1 cellular context compared by ENCODE assay signal in the genomic region with DNA sequence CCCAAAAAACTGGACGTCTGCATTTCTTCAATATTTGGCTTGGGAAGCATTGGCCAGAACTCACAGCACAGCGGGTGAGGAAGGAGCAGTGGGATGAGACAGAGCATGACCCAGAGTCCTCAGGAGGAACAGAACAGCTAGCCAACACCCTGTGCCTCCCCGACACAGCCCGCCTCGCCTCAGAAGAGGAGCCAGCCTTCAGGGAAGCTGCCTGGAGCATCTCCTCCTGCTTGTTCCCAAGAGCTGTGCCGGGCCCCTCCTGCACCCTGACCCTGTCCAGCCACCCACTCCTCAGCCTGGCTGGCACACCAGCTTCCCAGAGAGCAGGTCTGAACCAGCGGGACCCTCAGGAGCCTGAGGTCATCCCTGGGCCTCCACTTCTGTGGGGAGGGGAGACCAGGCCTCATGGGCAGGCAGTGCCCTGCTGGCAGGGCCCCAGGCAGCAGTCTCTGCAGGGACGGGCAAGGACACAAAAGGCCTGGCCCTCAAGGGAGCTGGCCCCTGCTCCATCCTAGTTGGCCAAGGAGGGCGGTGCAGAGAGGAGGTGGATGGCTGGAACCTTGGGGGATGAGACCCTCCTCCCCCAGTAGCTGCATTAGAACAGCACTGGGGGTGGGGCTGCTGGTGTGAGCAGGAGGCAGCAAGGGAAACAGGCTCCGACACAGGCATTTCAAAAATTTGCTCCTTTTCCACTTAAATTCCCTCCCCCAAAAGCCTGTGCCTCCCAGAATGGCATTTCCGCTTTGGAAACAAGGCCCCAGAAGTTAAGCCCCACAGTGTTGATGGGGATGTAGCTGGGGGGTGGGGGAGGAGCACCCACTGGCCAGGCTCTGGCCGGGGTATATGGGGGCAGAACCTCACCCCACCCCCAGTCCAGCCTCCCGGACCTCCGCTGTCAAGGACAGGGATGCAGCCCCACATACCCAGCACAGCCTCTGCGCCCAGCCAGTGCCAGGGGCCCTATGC.
TF ChIP-seq lines count a peak whose summit lies in the region.

No MANE protein-coding gene starts in this region.

TF ChIP-seq in IMR-90, 13 proteins besides CTCF, POLR2A, EP300 and RAD21:
- TF ChIP-seq MAZ (IDR thresholded peaks at IDR 0.05; ENCODE audit: borderline replicate concordance, low read depth, low read length) (peak; percentile 40; the same call in 1 of the 2 replicates), MAFK (IDR thresholded peaks at IDR 0.05; ENCODE audit: low read depth, low read length) (no peak)
TF ChIP-seq in IMR-90: peak in this region for 1.
